ENCODE assay signal across 25 cellular contexts in the genomic region with DNA sequence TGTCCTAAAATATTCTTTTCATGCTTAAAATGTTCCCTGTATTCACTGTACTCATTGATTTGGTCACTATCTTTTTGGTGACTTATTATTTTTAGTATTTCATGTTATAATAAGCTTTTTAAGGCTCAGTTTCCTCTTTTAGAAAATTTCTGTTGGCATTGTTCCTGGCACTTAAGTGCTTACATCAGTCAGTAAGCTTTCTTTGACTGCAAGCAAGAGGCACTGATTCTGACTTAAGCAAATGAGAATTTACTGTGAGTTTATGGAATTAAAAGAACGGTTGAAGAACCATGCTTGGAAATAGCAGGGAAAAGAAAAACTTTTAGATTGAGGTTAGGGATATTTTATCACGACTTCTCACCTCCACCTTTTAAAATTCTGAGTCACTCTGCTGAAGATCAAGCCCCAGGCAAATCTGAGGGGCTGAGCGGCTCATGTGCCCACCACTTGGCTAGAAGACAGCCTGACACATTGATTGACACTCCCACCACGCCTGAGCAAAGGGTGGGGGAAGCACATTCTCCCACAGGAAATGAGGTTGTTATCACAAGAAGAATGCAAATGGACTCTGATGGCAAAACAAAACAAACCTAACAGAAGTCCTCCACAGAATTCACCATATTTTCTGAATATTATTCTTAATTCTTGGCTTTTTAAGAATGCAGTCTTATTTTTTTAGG.
DNase-seq lines count a peak whose midpoint lies in the region; ATAC-seq and TF ChIP-seq lines count a peak whose summit lies in the region.
"Had no signal": no experiment of that assay in that cellular context is flagged by ENCODE, and none has a peak within 500 bp of the region (broad histone marks: within the 10 kb centered on the region; RNA-seq: fewer than 3 reads in every experiment).

No MANE protein-coding gene starts in this region.

- no peak overlapping the region for H3K4me3 ChIP-seq in IMR-90 (ENCODE audit: insufficient read depth, low read depth, low read length)
- H3K4me3 ChIP-seq in HAP-1, result no peak overlapping the region
- H3K4me3 ChIP-seq: A549, right lobe of liver, tibial nerve had no signal

- no peaks in the 10 kb centered on the region for H4K20me1 ChIP-seq in IMR-90 (ENCODE audit: insufficient read depth, low read length)

- H3K4me1 Mint-ChIP-seq in naive thymus-derived CD8-positive, alpha-beta T cell, result no peaks in the 10 kb centered on the region
- H3K4me1 Mint-ChIP-seq: activated CD4-positive, alpha-beta T cell treated with anti-CD3 and anti-CD28 coated beads for 36 hours had no signal

- H2BK120ac ChIP-seq in IMR-90 (ENCODE audit: low read depth, low read length), result no peak overlapping the region

- no TSS peak for BruUV-seq in IMR-90 (replicated peaks; lab: Mats Ljungman, UMichigan)

- peak overlapping the region; percentile 7; the same call in 1 of the 2 replicates for H4K5ac ChIP-seq in IMR-90 (ENCODE audit: low read depth, low read length)

- ATAC-seq in IMR-90 (ENCODE audit: low read depth), result no peak
- ATAC-seq in naive thymus-derived CD8-positive, alpha-beta T cell, result no peak
- ATAC-seq: A549; activated CD4-positive, alpha-beta T cell treated with anti-CD3 and anti-CD28 coated beads for 36 hours; activated CD8-positive, alpha-beta T cell treated with anti-CD3 and anti-CD28 coated beads for 36 hours; left ventricle myocardium superior; right lobe of liver had no signal

- no peak for TF ChIP-seq POLR2A in IMR-90 (IDR thresholded peaks at IDR 0.05; ENCODE audit: low read depth, low read length)

- no peak overlapping the region for H3K56ac ChIP-seq in IMR-90 (ENCODE audit: extremely low read depth, insufficient read depth, low read length)

- no peak overlapping the region for H2AK5ac ChIP-seq in IMR-90 (ENCODE audit: low read depth, low read length)

- no peak for TF ChIP-seq CTCF in IMR-90 (conservative IDR thresholded peaks at IDR 0.05; ENCODE audit: low read depth, low read length)

- H3K27me3 ChIP-seq in IMR-90 (ENCODE audit: control insufficient read depth, insufficient read depth, low read length) (no peaks in the 10 kb centered on the region), HAP-1 (ENCODE audit: low read depth) (no peaks in the 10 kb centered on the region)
- H3K27me3 ChIP-seq: right lobe of liver, tibial nerve had no signal

- no CpG with 5 or more reads among the region's 4 CpGs for WGBS in IMR-90 (ENCODE audit: extremely low coverage in 2 of 2, insufficient read length in 1 of 2), 2 experiments

- H2AK9ac ChIP-seq in IMR-90 (replicated peaks; ENCODE audit: low read depth, low read length, poor library complexity), result no peak overlapping the region

- H3K9me3 ChIP-seq in IMR-90 (ENCODE audit: control insufficient read depth, insufficient read depth, low read length) (no peaks in the 10 kb centered on the region), HAP-1 (no peaks in the 10 kb centered on the region)
- H3K9me3 ChIP-seq: A549, right lobe of liver, tibial nerve had no signal

- H3K27ac Mint-ChIP-seq in naive thymus-derived CD8-positive, alpha-beta T cell, result no peak overlapping the region
- H3K27ac Mint-ChIP-seq: activated CD4-positive, alpha-beta T cell treated with anti-CD3 and anti-CD28 coated beads for 36 hours; activated CD8-positive, alpha-beta T cell treated with anti-CD3 and anti-CD28 coated beads for 36 hours; activated T-helper 1 cell treated with anti-CD3 and anti-CD28 coated beads, Interleukin-12 subunit alpha, Interleukin-12 subunit beta, Interleukin-2, Interleukin-4 antibody, amounts not matched to agents 30 ng/mL and 10 ng/mL and 1 ng/mL, durations not matched to agents 14 hours and 24 hours and 36 hours; T-helper 2 cell treated with Interferon-gamma antibody and Interleukin-4, amounts not matched to agents 5 μg/mL and 100 μg/mL, for 36 hours had no signal

- H3K36me3 ChIP-seq in IMR-90 (ENCODE audit: control insufficient read depth, insufficient read depth, low read length), result no peaks in the 10 kb centered on the region
- no peaks in the 10 kb centered on the region for H3K36me3 ChIP-seq in HAP-1 (replicated peaks)
- H3K36me3 ChIP-seq: right lobe of liver, tibial nerve had no signal

- H3K4me3 Mint-ChIP-seq in naive thymus-derived CD8-positive, alpha-beta T cell, result no peak overlapping the region
- H3K4me3 Mint-ChIP-seq: activated CD4-positive, alpha-beta T cell treated with anti-CD3 and anti-CD28 coated beads for 36 hours; activated CD8-positive, alpha-beta T cell treated with anti-CD3 and anti-CD28 coated beads for 36 hours; activated T-helper 1 cell treated with anti-CD3 and anti-CD28 coated beads, Interleukin-12 subunit alpha, Interleukin-12 subunit beta, Interleukin-2, Interleukin-4 antibody, amounts not matched to agents 30 ng/mL and 10 ng/mL and 1 ng/mL, durations not matched to agents 14 hours and 24 hours and 36 hours; T-helper 2 cell treated with Interferon-gamma antibody and Interleukin-4, amounts not matched to agents 5 μg/mL and 100 μg/mL, for 36 hours had no signal

- no peak overlapping the region for H4K91ac ChIP-seq in IMR-90 (ENCODE audit: insufficient read depth, low read depth, low read length)

- H3K23ac ChIP-seq in IMR-90 (ENCODE audit: low read depth, low read length), result no peak overlapping the region

- 0 out of 2 replicates have a peak overlapping the region, but pooled peaks have one; percentile 31 for H3K14ac ChIP-seq in IMR-90 (replicated peaks; ENCODE audit: low read depth, low read length)

- H3K18ac ChIP-seq in IMR-90 (ENCODE audit: low read depth, low read length), result no peak overlapping the region

- H3K9ac ChIP-seq in IMR-90 (ENCODE audit: low read depth, low read length), result no peak overlapping the region

- H3K79me1 ChIP-seq in IMR-90 (ENCODE audit: low read depth in 1 of 2, low read length in 2 of 2), result no peaks in the 10 kb centered on the region

- H4K8ac ChIP-seq in IMR-90 (ENCODE audit: low read depth in 2 of 2, low read length in 2 of 2), result no peak overlapping the region

- no peaks in the 10 kb centered on the region for H3K36me3 Mint-ChIP-seq in naive thymus-derived CD8-positive, alpha-beta T cell

- peak overlapping the region; percentile 46; the same call in 1 of the 2 replicates for H3K4ac ChIP-seq in IMR-90 (ENCODE audit: low read depth, low read length)

- H3K9me3 Mint-ChIP-seq in naive thymus-derived CD8-positive, alpha-beta T cell, result peaks cover 0 to 7% (median 0%) of the 10 kb centered on the region in 9 donors
- H3K9me3 Mint-ChIP-seq: activated CD8-positive, alpha-beta T cell treated with anti-CD3 and anti-CD28 coated beads for 36 hours; activated T-helper 1 cell treated with anti-CD3 and anti-CD28 coated beads, Interleukin-12 subunit alpha, Interleukin-12 subunit beta, Interleukin-2, Interleukin-4 antibody, amounts not matched to agents 30 ng/mL and 10 ng/mL and 1 ng/mL, durations not matched to agents 14 hours and 24 hours and 36 hours; T-helper 2 cell treated with Interferon-gamma antibody and Interleukin-4, amounts not matched to agents 5 μg/mL and 100 μg/mL, for 36 hours had no signal

- dilution Hi-C loops in IMR-90 (cut with HindIII; ENCODE audit: low sequenced_read_pairs, unreplicated experiment), result no loop called here

- CTCF ChIA-PET in IMR-90 (lab: Yijun Ruan, JAX), result no interaction called here

- H3K4me1 ChIP-seq in IMR-90 (ENCODE audit: control insufficient read depth, insufficient read depth, low read length) (peaks cover 7% of the 10 kb centered on the region), HAP-1 (no peaks in the 10 kb centered on the region)
- H3K4me1 ChIP-seq: A549, right lobe of liver, tibial nerve had no signal

- peaks cover 0 to 4% (median 0%) of the 10 kb centered on the region in 5 donors for H3K27me3 Mint-ChIP-seq in naive thymus-derived CD8-positive, alpha-beta T cell

- no peaks in the 10 kb centered on the region; the same call in 1 of the 2 replicates for H3K9me1 ChIP-seq in IMR-90 (ENCODE audit: insufficient read depth, low read length)

- H2AFZ ChIP-seq in IMR-90 (replicated peaks; ENCODE audit: low read length, poor library complexity), result no peak overlapping the region

- POLR2A ChIA-PET in IMR-90 (lab: Charles Lee; ENCODE audit: unreplicated experiment), result no interaction called here
- POLR2A ChIA-PET in naive thymus-derived CD8-positive, alpha-beta T cell (lab: Charles Lee), result no interaction called here

- no peak overlapping the region for H3K4me2 ChIP-seq in IMR-90 (ENCODE audit: low read depth, low read length)
- H3K4me2 ChIP-seq: A549 had no signal

- intact Hi-C loops in IMR-90 (cut with micrococcal nuclease), result no loop called here

- H3K27ac ChIP-seq in IMR-90 (ENCODE audit: insufficient read depth, low read length), result peak overlapping the region; percentile 18; the same call in 1 of the 2 replicates
- H3K27ac ChIP-seq: A549, right lobe of liver, tibial nerve had no signal

- 0 out of 2 replicates have a peak overlapping the region, but pooled peaks have one; percentile 15 for H2BK20ac ChIP-seq in IMR-90 (ENCODE audit: low read depth, low read length)

- TF ChIP-seq RAD21 in IMR-90 (IDR thresholded peaks at IDR 0.05; ENCODE audit: low read length), result no peak

- in situ Hi-C loops in IMR-90 (cut with MboI; ENCODE audit: low sequenced_read_pairs) (no loop called here), HAP-1 (cut with MboI; ENCODE audit: low sequenced_read_pairs) (no loop called here)

- DNase-seq in Daoy (ENCODE audit: low read depth), result peak; percentile 25
- DNase-seq in IMR-90, result peak; percentile 54
- DNase-seq in dedifferentiated amniotic fluid mesenchymal stem cell (ENCODE audit: extremely low spot score), result peak; percentile 66
- DNase-seq in left kidney (ENCODE audit: low read depth, low spot score), result peak; percentile 10
- DNase-seq in C1 segment of cervical spinal cord (lab: John Stamatoyannopoulos, UW), result no peak
- no peak for DNase-seq in Ammon's horn (ENCODE audit: low spot score)
- DNase-seq in HAP-1 (ENCODE audit: low spot score in 2 of 2), result no peak
- no peak for DNase-seq in naive thymus-derived CD8-positive, alpha-beta T cell
- DNase-seq: activated CD4-positive, alpha-beta T cell treated with anti-CD3 and anti-CD28 coated beads for 36 hours; activated CD8-positive, alpha-beta memory T cell treated with anti-CD3 and anti-CD28 coated beads, Interleukin-2, amount 50 U/mL, for 48 hours; activated CD8-positive, alpha-beta T cell treated with anti-CD3 and anti-CD28 coated beads for 36 hours; activated naive CD4-positive, alpha-beta T cell treated with Interleukin-2 at 50 U/mL for 16 hours; COR-L47; GDM1; left ventricle myocardium superior; NCI-H1436 treated with DMSO at 0.1 percent for 48 hours; NCI-H2081 treated with DMSO at 0.1 percent for 48 hours; NCI-H446; NCI-H82; right lobe of liver; stimulated activated CD4-positive, alpha-beta T cell treated with anti-CD3 and anti-CD28 coated beads, Interleukin-4, amount 100 ng/mL, for 24 hours had no signal

- H2BK15ac ChIP-seq in IMR-90 (ENCODE audit: low read depth, low read length), result no peak overlapping the region

- H2BK5ac ChIP-seq in IMR-90 (ENCODE audit: low read depth, low read length, poor library complexity, severe bottlenecking), result no peak overlapping the region

TF ChIP-seq in IMR-90, 13 proteins besides CTCF, POLR2A, EP300 and RAD21 (continues in another document):
- TF ChIP-seq NFE2L2 (IDR thresholded peaks at IDR 0.05; ENCODE audit: low read depth, low read length) (no peak), SMC3 (IDR thresholded peaks at IDR 0.05; ENCODE audit: low read depth, low read length) (no peak), MAFK (IDR thresholded peaks at IDR 0.05; ENCODE audit: low read depth, low read length) (no peak)

Comparison
In these comparisons a context has a peak if more than half of its experiments do, and no peak if none do; other contexts are left out.
1. DNase-seq: peak in Daoy (single experiment), IMR-90 (single experiment), dedifferentiated amniotic fluid mesenchymal stem cell (single experiment) and left kidney (single experiment); none in C1 segment of cervical spinal cord (0 of 14), Ammon's horn (single experiment), HAP-1 (0 of 2) and naive thymus-derived CD8-positive, alpha-beta T cell (0 of 10).